ENCODE assay signal across 9 cellular contexts in the genomic region with DNA sequence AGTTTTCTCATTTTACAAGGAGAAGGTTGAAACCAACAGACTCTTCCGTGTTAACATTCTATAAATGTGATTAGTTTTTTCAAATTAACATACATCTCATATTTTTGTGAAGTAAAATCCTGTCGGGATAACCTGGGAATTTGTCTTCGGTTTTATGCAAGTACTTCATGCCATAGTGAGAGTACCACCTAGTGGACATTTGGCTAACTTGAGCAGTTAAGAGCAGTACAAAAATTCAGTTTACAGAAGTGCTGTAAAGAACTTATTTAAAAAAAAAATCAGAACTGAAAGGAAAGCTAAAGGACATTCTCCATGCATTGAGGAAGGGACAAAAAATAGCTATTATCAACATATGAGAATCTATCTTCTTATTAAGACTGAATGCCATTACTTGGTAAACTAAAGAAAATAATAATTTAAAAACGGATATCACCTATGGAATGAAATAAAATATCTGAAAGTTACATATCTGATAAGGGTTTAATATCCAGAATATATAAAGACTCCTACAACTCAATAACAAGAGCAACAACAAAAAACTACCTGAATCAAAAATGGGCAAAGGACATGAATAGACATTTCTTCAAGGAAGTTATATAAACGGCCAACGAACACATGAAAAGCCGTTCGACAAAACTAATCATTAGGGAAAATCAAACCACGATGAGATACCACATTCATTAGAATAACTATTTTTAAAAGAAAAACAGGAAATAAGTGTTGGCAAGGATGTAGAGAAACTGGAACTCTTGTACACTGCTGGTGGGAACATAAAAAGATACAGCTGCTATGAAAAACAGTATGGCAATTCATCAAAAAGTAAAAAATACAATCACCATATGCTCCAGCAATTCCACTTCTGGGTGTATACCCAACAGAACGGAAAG.
DNase-seq lines count a peak whose midpoint lies in the region; ATAC-seq and TF ChIP-seq lines count a peak whose summit lies in the region.
"Had no signal": no experiment of that assay in that cellular context is flagged by ENCODE, and none has a peak within 500 bp of the region (broad histone marks: within the 10 kb centered on the region; RNA-seq: fewer than 3 reads in every experiment).

No MANE protein-coding gene starts in this region.

- POLR2A ChIA-PET in CD4-positive, alpha-beta memory T cell (lab: Charles Lee; ENCODE audit: partially characterized antibody): no interaction called here

- peak overlapping the region in 3 of 7 donors; percentile 5 to 13 (median 12) for H3K27ac Mint-ChIP-seq in CD4-positive, alpha-beta memory T cell

- no peak for TF ChIP-seq EP300 in transverse colon (IDR thresholded peaks at IDR 0.05; ENCODE audit: low read depth)

- H3K27ac ChIP-seq in Peyer's patch (no peak overlapping the region), transverse colon (no peak overlapping the region)
- H3K27ac ChIP-seq in CD4-positive, alpha-beta memory T cell (ENCODE audit: low read depth, low read length): no peak overlapping the region

- no peaks in the 10 kb centered on the region for H3K4me1 ChIP-seq in Peyer's patch
- H3K4me1 ChIP-seq in transverse colon: peaks cover 0 to 25% (median 8%) of the 10 kb centered on the region in 4 donors
- H3K4me1 ChIP-seq in CD4-positive, alpha-beta memory T cell (ENCODE audit: insufficient read depth, low read length): peaks cover 6% of the 10 kb centered on the region

- H3K4me3 Mint-ChIP-seq in CD4-positive, alpha-beta memory T cell: no peak overlapping the region

- intact Hi-C loops in transverse colon (cut with DNase I; ENCODE audit: low total_unique reads): no loop called here
- intact Hi-C loops in CD4-positive, alpha-beta memory T cell (cut with micrococcal nuclease): no loop called here

- in situ Hi-C loops in transverse colon (cut with MboI; ENCODE audit: low pct_ligation_motif_present in 1 of 4, low pct_unique_long_range_greater_than_20kb in 1 of 4, low sequenced_read_pairs in 3 of 4): loop anchor here in 1 of 4 donors (25.0 kb wide), 1 partner anchor 103 kb away; no protein-coding TSS in a partner anchor

- CTCF ChIA-PET in CD4-positive, alpha-beta memory T cell (lab: Charles Lee; ENCODE audit: partially characterized antibody): interaction anchor here (1.0 to 1.5 kb wide), 3 partner anchors 9 to 212 kb away, joined by 3 read pairs; no protein-coding TSS in a partner anchor

- no peaks in the 10 kb centered on the region for H3K27me3 Mint-ChIP-seq in CD4-positive, alpha-beta memory T cell

- TF ChIP-seq CTCF in Peyer's patch (IDR thresholded peaks at IDR 0.05) (peak in 4 of 6 experiments; percentile 37 to 58 (median 49)), transverse colon (IDR thresholded peaks at IDR 0.05) (peak; percentile 44 to 62 (median 58))

- peaks cover 20 to 48% of the 10 kb centered on the region in 2 donors for H3K36me3 Mint-ChIP-seq in CD4-positive, alpha-beta memory T cell

- H3K36me3 ChIP-seq in Peyer's patch (no peaks in the 10 kb centered on the region), transverse colon (no peaks in the 10 kb centered on the region)
- no peaks in the 10 kb centered on the region for H3K36me3 ChIP-seq in CD4-positive, alpha-beta memory T cell (ENCODE audit: insufficient read depth, low read length)

- H3K9me3 Mint-ChIP-seq in CD4-positive, alpha-beta memory T cell: peaks cover 0 to 12% (median 0%) of the 10 kb centered on the region in 8 donors

- DNase-seq in NCI-H82 (lab: John Stamatoyannopoulos, UW): peak; percentile 39
- no peak for DNase-seq in NCI-H82 treated with DMSO at 0.1 percent for 48 hours (lab: John Stamatoyannopoulos, UW; ENCODE audit: unreplicated experiment)
- no peak for DNase-seq in Peyer's patch
- DNase-seq in fibroblast of peridontal ligament (ENCODE audit: extremely low read depth): peak; percentile 85
- no peak for DNase-seq in transverse colon
- DNase-seq in CD4-positive, alpha-beta memory T cell: no peak
- DNase-seq: RPMI8226 had no signal

- H3K4me3 ChIP-seq in Peyer's patch: no peak overlapping the region
- no peak overlapping the region for H3K4me3 ChIP-seq in transverse colon
- H3K4me3 ChIP-seq in CD4-positive, alpha-beta memory T cell (ENCODE audit: low read length in 2 of 2): no peak overlapping the region

- no peak for ATAC-seq in GM18498 (IDR thresholded peaks at IDR 0.05; ENCODE audit: unreplicated experiment)
- ATAC-seq in GM21737 (IDR thresholded peaks at IDR 0.05; ENCODE audit: unreplicated experiment): no peak

- no peaks in the 10 kb centered on the region for H3K27me3 ChIP-seq in Peyer's patch
- no peaks in the 10 kb centered on the region for H3K27me3 ChIP-seq in transverse colon
- H3K27me3 ChIP-seq in CD4-positive, alpha-beta memory T cell (ENCODE audit: insufficient read depth, low read length): no peaks in the 10 kb centered on the region

- peaks cover 0 to 29% (median 10%) of the 10 kb centered on the region in 4 donors for H3K4me1 Mint-ChIP-seq in CD4-positive, alpha-beta memory T cell

- H3K9me3 ChIP-seq in Peyer's patch: no peaks in the 10 kb centered on the region
- H3K9me3 ChIP-seq in transverse colon: no peaks in the 10 kb centered on the region
- H3K9me3 ChIP-seq in CD4-positive, alpha-beta memory T cell (ENCODE audit: control insufficient read depth in 1 of 2, low read length in 2 of 2): no peaks in the 10 kb centered on the region

- 69 to 70% methylated on average over 10 of the region's 10 CpGs for WGBS in transverse colon (ENCODE audit: low coverage in 1 of 2), 2 donors

- no peak for TF ChIP-seq POLR2A in Peyer's patch (IDR thresholded peaks at IDR 0.05)
- no peak for TF ChIP-seq POLR2A in transverse colon (IDR thresholded peaks at IDR 0.05)

Comparison
In these comparisons a context has a peak if more than half of its experiments do, and no peak if none do; other contexts are left out.
1. DNase-seq: peak in NCI-H82 (single experiment) and fibroblast of peridontal ligament (single experiment); none in NCI-H82 treated with DMSO at 0.1 percent for 48 hours (single experiment), Peyer's patch (0 of 3), transverse colon (single experiment) and CD4-positive, alpha-beta memory T cell (0 of 5).